In the genomic region with DNA sequence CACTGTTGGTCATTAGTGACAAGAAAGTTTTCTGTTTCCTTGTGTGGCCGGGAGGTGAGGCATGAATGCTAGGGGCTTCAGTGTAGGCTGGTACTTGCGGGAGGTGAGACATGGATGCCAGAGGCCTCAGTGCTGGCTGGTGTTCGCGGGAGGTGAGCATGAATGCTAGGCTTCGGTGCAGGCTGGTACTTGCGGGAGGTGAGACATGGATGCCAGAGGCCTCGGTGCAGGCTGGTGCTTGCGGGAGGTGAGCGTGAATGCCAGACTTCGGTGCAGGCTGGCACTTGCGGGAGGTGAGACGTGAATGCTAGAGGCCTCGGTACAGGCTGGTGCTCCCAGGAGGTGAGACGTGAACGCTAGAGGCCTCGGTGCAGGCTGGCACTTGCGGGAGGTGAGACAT, we compare ENCODE assay signal across 1 cellular context.
TF ChIP-seq lines count a peak whose summit lies in the region.

No MANE protein-coding gene starts in this region.

TF ChIP-seq in IMR-90, 13 proteins besides CTCF, POLR2A, EP300 and RAD21:
- TF ChIP-seq NFE2L2 (IDR thresholded peaks at IDR 0.05; ENCODE audit: low read depth, low read length) (no peak), MAFK (IDR thresholded peaks at IDR 0.05; ENCODE audit: low read depth, low read length) (no peak), MXI1 (IDR thresholded peaks at IDR 0.05; ENCODE audit: borderline replicate concordance, low read depth, low read length) (no peak), CEBPB (IDR thresholded peaks at IDR 0.05; ENCODE audit: low read depth, low read length) (no peak)
TF ChIP-seq in IMR-90: peak in this region for 0.
